In the genomic region with DNA sequence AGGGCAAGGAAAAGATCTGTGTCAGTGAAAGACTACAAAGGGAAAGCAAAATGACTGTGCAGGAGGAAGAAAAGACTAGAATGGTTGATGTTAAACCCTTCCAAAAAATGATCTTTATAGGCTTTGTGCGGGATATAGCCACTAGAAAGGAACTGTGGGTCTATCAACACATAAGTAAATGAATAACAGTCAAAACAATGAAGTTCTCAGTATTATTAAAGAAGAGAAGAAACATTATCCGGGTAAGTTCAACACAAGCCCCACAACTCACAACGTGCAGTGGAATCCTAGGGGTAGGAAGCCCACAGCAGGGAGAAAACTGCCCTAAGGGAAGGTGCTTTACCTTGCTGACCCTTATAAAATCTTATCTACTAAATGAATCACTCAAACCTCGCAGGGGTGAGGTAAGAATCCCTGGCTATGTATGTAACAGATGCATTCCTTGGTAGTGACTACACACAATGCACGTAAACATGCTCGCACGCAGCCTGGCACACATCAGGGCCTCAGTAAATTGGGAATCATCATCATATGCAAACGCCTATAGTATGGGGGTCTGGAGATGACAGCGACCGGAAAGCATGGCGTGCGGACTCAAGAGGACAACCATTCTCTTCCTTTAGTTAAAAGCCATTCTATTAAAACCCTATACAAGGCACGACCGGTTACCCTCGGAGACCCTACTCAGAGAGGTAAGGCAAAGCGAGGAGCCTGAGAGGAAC, we compare ENCODE assay signal across 1 cellular context.
TF ChIP-seq lines count a peak whose summit lies in the region.

No MANE protein-coding gene starts in this region.

TF ChIP-seq in HEK293, 187 proteins besides CTCF, POLR2A, EP300 and RAD21 (continued from another document):
- TF ChIP-seq ZSCAN23 (tag by site-specific recombination; IDR thresholded peaks at IDR 0.05) (peak; percentile 50; the same call in 1 of the 2 replicates), GLIS1 (tag by site-specific recombination; IDR thresholded peaks at IDR 0.05) (peak; percentile 63), ZNF560 (tag by site-specific recombination; IDR thresholded peaks at IDR 0.05; ENCODE audit: borderline replicate concordance) (no peak), ZNF10 (tag by site-specific recombination; IDR thresholded peaks at IDR 0.05) (no peak), MZF1 (tag by site-specific recombination; IDR thresholded peaks at IDR 0.05; ENCODE audit: borderline replicate concordance) (no peak), ZNF426 (tag by site-specific recombination; IDR thresholded peaks at IDR 0.05) (no peak), BCL11A (tag by site-specific recombination; IDR thresholded peaks at IDR 0.05; ENCODE audit: low read depth) (peak; percentile 93; the same call in 1 of the 2 replicates)
- TF ChIP-seq, protein P1, sequence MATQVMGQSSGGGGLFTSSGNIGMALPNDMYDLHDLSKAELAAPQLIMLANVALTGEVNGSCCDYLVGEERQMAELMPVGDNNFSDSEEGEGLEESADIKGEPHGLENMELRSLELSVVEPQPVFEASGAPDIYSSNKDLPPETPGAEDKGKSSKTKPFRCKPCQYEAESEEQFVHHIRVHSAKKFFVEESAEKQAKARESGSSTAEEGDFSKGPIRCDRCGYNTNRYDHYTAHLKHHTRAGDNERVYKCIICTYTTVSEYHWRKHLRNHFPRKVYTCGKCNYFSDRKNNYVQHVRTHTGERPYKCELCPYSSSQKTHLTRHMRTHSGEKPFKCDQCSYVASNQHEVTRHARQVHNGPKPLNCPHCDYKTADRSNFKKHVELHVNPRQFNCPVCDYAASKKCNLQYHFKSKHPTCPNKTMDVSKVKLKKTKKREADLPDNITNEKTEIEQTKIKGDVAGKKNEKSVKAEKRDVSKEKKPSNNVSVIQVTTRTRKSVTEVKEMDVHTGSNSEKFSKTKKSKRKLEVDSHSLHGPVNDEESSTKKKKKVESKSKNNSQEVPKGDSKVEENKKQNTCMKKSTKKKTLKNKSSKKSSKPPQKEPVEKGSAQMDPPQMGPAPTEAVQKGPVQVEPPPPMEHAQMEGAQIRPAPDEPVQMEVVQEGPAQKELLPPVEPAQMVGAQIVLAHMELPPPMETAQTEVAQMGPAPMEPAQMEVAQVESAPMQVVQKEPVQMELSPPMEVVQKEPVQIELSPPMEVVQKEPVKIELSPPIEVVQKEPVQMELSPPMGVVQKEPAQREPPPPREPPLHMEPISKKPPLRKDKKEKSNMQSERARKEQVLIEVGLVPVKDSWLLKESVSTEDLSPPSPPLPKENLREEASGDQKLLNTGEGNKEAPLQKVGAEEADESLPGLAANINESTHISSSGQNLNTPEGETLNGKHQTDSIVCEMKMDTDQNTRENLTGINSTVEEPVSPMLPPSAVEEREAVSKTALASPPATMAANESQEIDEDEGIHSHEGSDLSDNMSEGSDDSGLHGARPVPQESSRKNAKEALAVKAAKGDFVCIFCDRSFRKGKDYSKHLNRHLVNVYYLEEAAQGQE (tag by site-specific recombination; IDR thresholded peaks at IDR 0.05) = no peak; the same call in 1 of the 2 replicates
- TF ChIP-seq, protein P2, sequence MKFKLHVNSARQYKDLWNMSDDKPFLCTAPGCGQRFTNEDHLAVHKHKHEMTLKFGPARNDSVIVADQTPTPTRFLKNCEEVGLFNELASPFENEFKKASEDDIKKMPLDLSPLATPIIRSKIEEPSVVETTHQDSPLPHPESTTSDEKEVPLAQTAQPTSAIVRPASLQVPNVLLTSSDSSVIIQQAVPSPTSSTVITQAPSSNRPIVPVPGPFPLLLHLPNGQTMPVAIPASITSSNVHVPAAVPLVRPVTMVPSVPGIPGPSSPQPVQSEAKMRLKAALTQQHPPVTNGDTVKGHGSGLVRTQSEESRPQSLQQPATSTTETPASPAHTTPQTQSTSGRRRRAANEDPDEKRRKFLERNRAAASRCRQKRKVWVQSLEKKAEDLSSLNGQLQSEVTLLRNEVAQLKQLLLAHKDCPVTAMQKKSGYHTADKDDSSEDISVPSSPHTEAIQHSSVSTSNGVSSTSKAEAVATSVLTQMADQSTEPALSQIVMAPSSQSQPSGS (tag by site-specific recombination; IDR thresholded peaks at IDR 0.05; ENCODE audit: low read depth) = peak; percentile 40; the same call in 1 of the 2 replicates
- TF ChIP-seq, protein P3, sequence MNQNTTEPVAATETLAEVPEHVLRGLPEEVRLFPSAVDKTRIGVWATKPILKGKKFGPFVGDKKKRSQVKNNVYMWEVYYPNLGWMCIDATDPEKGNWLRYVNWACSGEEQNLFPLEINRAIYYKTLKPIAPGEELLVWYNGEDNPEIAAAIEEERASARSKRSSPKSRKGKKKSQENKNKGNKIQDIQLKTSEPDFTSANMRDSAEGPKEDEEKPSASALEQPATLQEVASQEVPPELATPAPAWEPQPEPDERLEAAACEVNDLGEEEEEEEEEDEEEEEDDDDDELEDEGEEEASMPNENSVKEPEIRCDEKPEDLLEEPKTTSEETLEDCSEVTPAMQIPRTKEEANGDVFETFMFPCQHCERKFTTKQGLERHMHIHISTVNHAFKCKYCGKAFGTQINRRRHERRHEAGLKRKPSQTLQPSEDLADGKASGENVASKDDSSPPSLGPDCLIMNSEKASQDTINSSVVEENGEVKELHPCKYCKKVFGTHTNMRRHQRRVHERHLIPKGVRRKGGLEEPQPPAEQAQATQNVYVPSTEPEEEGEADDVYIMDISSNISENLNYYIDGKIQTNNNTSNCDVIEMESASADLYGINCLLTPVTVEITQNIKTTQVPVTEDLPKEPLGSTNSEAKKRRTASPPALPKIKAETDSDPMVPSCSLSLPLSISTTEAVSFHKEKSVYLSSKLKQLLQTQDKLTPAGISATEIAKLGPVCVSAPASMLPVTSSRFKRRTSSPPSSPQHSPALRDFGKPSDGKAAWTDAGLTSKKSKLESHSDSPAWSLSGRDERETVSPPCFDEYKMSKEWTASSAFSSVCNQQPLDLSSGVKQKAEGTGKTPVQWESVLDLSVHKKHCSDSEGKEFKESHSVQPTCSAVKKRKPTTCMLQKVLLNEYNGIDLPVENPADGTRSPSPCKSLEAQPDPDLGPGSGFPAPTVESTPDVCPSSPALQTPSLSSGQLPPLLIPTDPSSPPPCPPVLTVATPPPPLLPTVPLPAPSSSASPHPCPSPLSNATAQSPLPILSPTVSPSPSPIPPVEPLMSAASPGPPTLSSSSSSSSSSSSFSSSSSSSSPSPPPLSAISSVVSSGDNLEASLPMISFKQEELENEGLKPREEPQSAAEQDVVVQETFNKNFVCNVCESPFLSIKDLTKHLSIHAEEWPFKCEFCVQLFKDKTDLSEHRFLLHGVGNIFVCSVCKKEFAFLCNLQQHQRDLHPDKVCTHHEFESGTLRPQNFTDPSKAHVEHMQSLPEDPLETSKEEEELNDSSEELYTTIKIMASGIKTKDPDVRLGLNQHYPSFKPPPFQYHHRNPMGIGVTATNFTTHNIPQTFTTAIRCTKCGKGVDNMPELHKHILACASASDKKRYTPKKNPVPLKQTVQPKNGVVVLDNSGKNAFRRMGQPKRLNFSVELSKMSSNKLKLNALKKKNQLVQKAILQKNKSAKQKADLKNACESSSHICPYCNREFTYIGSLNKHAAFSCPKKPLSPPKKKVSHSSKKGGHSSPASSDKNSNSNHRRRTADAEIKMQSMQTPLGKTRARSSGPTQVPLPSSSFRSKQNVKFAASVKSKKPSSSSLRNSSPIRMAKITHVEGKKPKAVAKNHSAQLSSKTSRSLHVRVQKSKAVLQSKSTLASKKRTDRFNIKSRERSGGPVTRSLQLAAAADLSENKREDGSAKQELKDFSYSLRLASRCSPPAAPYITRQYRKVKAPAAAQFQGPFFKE (tag by site-specific recombination; IDR thresholded peaks at IDR 0.05; ENCODE audit: borderline replicate concordance) = no peak
